ENCODE assay signal across 8 cellular contexts in genomic region chr5:102865171-102865509, GRCh38.
DNase-seq lines count a peak whose midpoint lies in the region; ATAC-seq, FAIRE-seq and TF ChIP-seq lines count a peak whose summit lies in the region.

No MANE protein-coding gene starts in this region.

- H3K4me1 Mint-ChIP-seq in chondrocyte (ENCODE audit: low read depth) (peaks cover 29% of the 10 kb centered on the region), mesothelial cell of epicardium (peaks cover 13% of the 10 kb centered on the region)

- DNase-seq in A549 (ENCODE audit: low read depth in 1 of 2, low spot score in 1 of 2) (no peak), HFF-Myc (ENCODE audit: extremely low read depth, low read depth) (no peak), chondrocyte (ENCODE audit: low spot score) (no peak), mesothelial cell of epicardium (ENCODE audit: low spot score in 2 of 2, unreplicated experiment in 2 of 2) (no peak), iPS-NIHi11 (ENCODE audit: low spot score) (no peak), COLO829 (ENCODE audit: low spot score) (no peak)
- DNase-seq in stimulated activated CD4-positive, alpha-beta T cell treated with anti-CD3 and anti-CD28 coated beads, Interleukin-2, amount 100 ng/mL, for 24 hours = no peak

- POLR2A ChIA-PET in A549 (lab: Yijun Ruan, JAX) = no interaction called here

- peaks cover 4% of the 10 kb centered on the region; the same call in 2 of the 3 replicates for H3K4me1 ChIP-seq in A549

- peak overlapping the region; percentile 95 for H3K4me2 ChIP-seq in A549

- peak overlapping the region; percentile 68 for H3K4me3 Mint-ChIP-seq in chondrocyte (ENCODE audit: unreplicated experiment)
- peak overlapping the region; percentile 73 for H3K4me3 Mint-ChIP-seq in mesothelial cell of epicardium

- no peaks in the 10 kb centered on the region for H3K9me3 ChIP-seq in A549

- peak; percentile 54 for FAIRE-seq in A549 (lab: Jason Lieb, UNC)

- H3K27me3 Mint-ChIP-seq in chondrocyte (ENCODE audit: low read depth) (no peaks in the 10 kb centered on the region), mesothelial cell of epicardium (ENCODE audit: low read depth) (no peaks in the 10 kb centered on the region)

- H3K36me3 Mint-ChIP-seq in chondrocyte (ENCODE audit: low read depth) = peaks cover 8% of the 10 kb centered on the region
- H3K36me3 Mint-ChIP-seq in mesothelial cell of epicardium = peaks cover 10% of the 10 kb centered on the region

- WGBS in A549 (ENCODE audit: missing lambda C conversion rate) = 14% methylated on average over 3 of the region's 3 CpGs

- H3K4me3 ChIP-seq in A549 (peak overlapping the region; percentile 57), HFF-Myc (replicated peaks; ENCODE audit: low read depth, low read length) (peak overlapping the region; percentile 55)

- TF ChIP-seq CTCF in A549 (IDR thresholded peaks at IDR 0.05) (no peak), HFF-Myc (IDR thresholded peaks at IDR 0.05; ENCODE audit: low read depth, low read length, missing control alignments) (no peak), chondrocyte (IDR thresholded peaks at IDR 0.05) (no peak), mesothelial cell of epicardium (IDR thresholded peaks at IDR 0.05; ENCODE audit: unreplicated experiment) (no peak)

- TF ChIP-seq EP300 in A549 (IDR thresholded peaks at IDR 0.05) = no peak

- TF ChIP-seq RAD21 in A549 (conservative IDR thresholded peaks at IDR 0.05 in 1 of 2, IDR thresholded peaks at IDR 0.05 in 1 of 2) = no peak

- TF ChIP-seq POLR2A in A549 (IDR thresholded peaks at IDR 0.05; ENCODE audit: low read length) = no peak

- H3K27ac Mint-ChIP-seq in chondrocyte (ENCODE audit: unreplicated experiment) (peak overlapping the region; percentile 94), mesothelial cell of epicardium (peak overlapping the region; percentile 82)

- CTCF ChIA-PET in A549 (lab: Yijun Ruan, JAX) = interaction anchor here (0.8 to 1.3 kb wide), 2 partner anchors 46 to 191 kb away, joined by 3 read pairs; no protein-coding TSS in a partner anchor

- peak overlapping the region; percentile 65 to 84 for H3K27ac ChIP-seq in A549

- H3K9me3 Mint-ChIP-seq in chondrocyte (ENCODE audit: low read depth) = no peaks in the 10 kb centered on the region
- no peaks in the 10 kb centered on the region for H3K9me3 Mint-ChIP-seq in mesothelial cell of epicardium

- ATAC-seq in A549 (peak; percentile 17 to 27; a peak in 2 of 6 replicates), HG02981 (IDR thresholded peaks at IDR 0.05; ENCODE audit: unreplicated experiment) (no peak)

TF ChIP-seq in A549, 52 proteins besides CTCF, POLR2A, EP300 and RAD21:
- TF ChIP-seq RARB (CRISPR knock-in tag; IDR thresholded peaks at IDR 0.05) = no peak
- TF ChIP-seq PBX3 (IDR thresholded peaks at IDR 0.05) = no peak
- TF ChIP-seq RCOR1 (IDR thresholded peaks at IDR 0.05; ENCODE audit: low read depth, low read length) = no peak
- peak; percentile 82; the same call in 1 of the 2 replicates for TF ChIP-seq CBX8 (IDR thresholded peaks at IDR 0.05)
TF ChIP-seq in A549: peak in this region for 1.
